In genomic region chr20:63696628-63697356, GRCh38 we compare ENCODE assay signal across 9 cellular contexts. TPM values are rescaled to one million over a fixed set of nuclear protein-coding genes. Genes with fewer than 3 reads are reported as not detected.
DNase-seq lines count a peak whose midpoint lies in the region; ATAC-seq and TF ChIP-seq lines count a peak whose summit lies in the region.
"Had no signal": no experiment of that assay in that cellular context is flagged by ENCODE, and none has a peak within 500 bp of the region (broad histone marks: within the 10 kb centered on the region; RNA-seq: fewer than 3 reads in every experiment).

A gene with protein sequence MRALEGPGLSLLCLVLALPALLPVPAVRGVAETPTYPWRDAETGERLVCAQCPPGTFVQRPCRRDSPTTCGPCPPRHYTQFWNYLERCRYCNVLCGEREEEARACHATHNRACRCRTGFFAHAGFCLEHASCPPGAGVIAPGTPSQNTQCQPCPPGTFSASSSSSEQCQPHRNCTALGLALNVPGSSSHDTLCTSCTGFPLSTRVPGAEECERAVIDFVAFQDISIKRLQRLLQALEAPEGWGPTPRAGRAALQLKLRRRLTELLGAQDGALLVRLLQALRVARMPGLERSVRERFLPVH (plus strand): TSS chr20:63696652. CDS start chr20:63696768, 116 bp downstream.

- peak within 1 kb of the TSS in 7 of 10 donors; percentile 53 to 80 (median 66) for H3K27ac Mint-ChIP-seq in naive thymus-derived CD8-positive, alpha-beta T cell

- H3K4me1 Mint-ChIP-seq in naive thymus-derived CD8-positive, alpha-beta T cell, result peaks cover 5 to 23% (median 16%) of the 10 kb centered on the region in 4 donors

- peak within 1 kb of the TSS; percentile 9 for H3K4me3 ChIP-seq in AG09309 (ENCODE audit: control insufficient read depth, low read depth, low read length)

- DNase-seq in AG09309 (ENCODE audit: low read depth), result no peak
- no peak for DNase-seq in RWPE1 (ENCODE audit: low spot score)
- DNase-seq in naive thymus-derived CD8-positive, alpha-beta T cell, result peak in 2 of 10 donors; percentile 36 to 41
- DNase-seq in LoVo (ENCODE audit: low spot score), result no peak
- DNase-seq in NCI-H345 treated with DMSO at 0.1 percent for 48 hours (lab: John Stamatoyannopoulos, UW; ENCODE audit: unreplicated experiment), result no peak
- DNase-seq: NCI-H1694 had no signal

- peak within 1 kb of the TSS in 9 of 10 donors; percentile 19 to 76 (median 69) for H3K4me3 Mint-ChIP-seq in naive thymus-derived CD8-positive, alpha-beta T cell

- POLR2A ChIA-PET in RWPE1 (lab: Yijun Ruan, JAX; ENCODE audit: low non-redundant PET), result interaction anchor here (0.6 to 1.0 kb wide), 3 partner anchors 10 to 175 kb away, joined by 3 to 4 read pairs (median 4); no protein-coding TSS in a partner anchor
- POLR2A ChIA-PET in naive thymus-derived CD8-positive, alpha-beta T cell (lab: Charles Lee), result interaction anchor here (0.5 to 4.4 kb wide), 8 partner anchors 10 to 63 kb away, joined by 3 to 28 read pairs (median 3); partner anchors contain the start of genes ARFRP1, LIME1, RTEL1 and ZGPAT

- peaks cover 0 to 5% (median 0%) of the 10 kb centered on the region in 3 donors for H3K36me3 Mint-ChIP-seq in naive thymus-derived CD8-positive, alpha-beta T cell

- ATAC-seq in naive thymus-derived CD8-positive, alpha-beta T cell, result peak; percentile 47 to 52
- ATAC-seq in GM18858 (IDR thresholded peaks at IDR 0.05; ENCODE audit: unreplicated experiment) (no peak), GM18519 (IDR thresholded peaks at IDR 0.05; ENCODE audit: low FRiP score, unreplicated experiment) (no peak)

- no peaks in the 10 kb centered on the region for H3K27me3 Mint-ChIP-seq in naive thymus-derived CD8-positive, alpha-beta T cell

- in situ Hi-C loops in endometrial microvascular endothelial cells (cut with HindIII; ENCODE audit: inconsistent ontology term, low pct_unique_long_range_greater_than_20kb, low sequenced_read_pairs), result no loop called here

- H3K9me3 Mint-ChIP-seq in naive thymus-derived CD8-positive, alpha-beta T cell, result peaks cover 0 to 5% (median 0%) of the 10 kb centered on the region in 9 donors

- CTCF ChIA-PET in RWPE1 (lab: Yijun Ruan, JAX), result interaction anchor here (0.6 to 1.8 kb wide), 3 partner anchors 9 to 159 kb away, joined by 3 to 7 read pairs (median 7); partner anchors contain the start of gene PTK6

- H3K27ac ChIP-seq in RWPE1, result peak within 1 kb of the TSS; percentile 97

- TF ChIP-seq CTCF in AG09309 (IDR thresholded peaks at IDR 0.05; ENCODE audit: control insufficient read depth, insufficient read depth, low read depth, low read length, missing control alignments) (no peak), RWPE1 (conservative IDR thresholded peaks at IDR 0.05; ENCODE audit: low read depth) (peak; percentile 10; the same call in 1 of the 2 replicates)

RNA-seq across cellular contexts. Expression of the gene that starts here (rescaled TPM):
- 175 TPM for total RNA-seq in endometrial microvascular endothelial cells (ENCODE audit: inconsistent ontology term)
- total RNA-seq in naive thymus-derived CD8-positive, alpha-beta T cell, result 1 to 10 TPM in 1 of 2 experiments, under 1 TPM in 1; 0.96 to 1.1 TPM
- polyA plus RNA-seq in naive thymus-derived CD8-positive, alpha-beta T cell, result under 1 TPM in 2 of 3 donors, not detected in 1; 0.22 to 0.84 TPM

Comparison
In these comparisons a context has a peak if more than half of its experiments do, and no peak if none do; other contexts are left out.
1. RNA of the gene that starts here (total RNA-seq): 175 TPM in endometrial microvascular endothelial cells (single experiment); 0.96 to 1.1 TPM in naive thymus-derived CD8-positive, alpha-beta T cell; every median in the first group is over 10 times any median in the second.
2. ATAC-seq: peak in naive thymus-derived CD8-positive, alpha-beta T cell (2 of 2); none in GM18858 (single experiment) and GM18519 (single experiment).